In the genomic region with DNA sequence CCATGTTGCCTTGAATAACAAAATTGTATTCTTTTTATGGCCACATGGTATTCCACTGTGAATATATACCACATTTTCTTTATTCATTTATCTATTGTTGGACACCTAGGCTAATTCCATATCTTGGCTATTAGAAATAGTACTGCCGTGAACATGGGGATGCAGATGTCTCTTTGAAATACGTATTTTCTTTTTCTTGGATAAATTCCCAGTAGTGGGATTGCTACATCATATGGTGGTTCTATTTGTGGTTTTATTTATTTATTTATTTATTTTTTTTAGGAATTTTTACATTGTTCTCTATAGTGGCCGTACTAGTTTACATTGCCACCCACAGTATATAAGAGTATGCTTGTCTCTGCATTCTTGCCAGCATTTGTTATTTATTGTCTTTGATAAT, we compare ENCODE assay signal across 17 cellular contexts.
A peak's percentile ranks its signal among the peaks of the same experiment; 100 is the strongest.
DNase-seq lines count a peak whose midpoint lies in the region; ATAC-seq and TF ChIP-seq lines count a peak whose summit lies in the region.
"Had no signal": no experiment of that assay in that cellular context is flagged by ENCODE, and none has a peak within 500 bp of the region (broad histone marks: within the 10 kb centered on the region; RNA-seq: fewer than 3 reads in every experiment).

No MANE protein-coding gene starts in this region.

- H3K27ac ChIP-seq in IMR-90 (ENCODE audit: insufficient read depth, low read length) = no peak overlapping the region
- H3K27ac ChIP-seq in PC-3 (ENCODE audit: low read length) = no peak overlapping the region
- H3K27ac ChIP-seq: BLaER1, HL-60 had no signal

- H2BK120ac ChIP-seq in IMR-90 (ENCODE audit: low read depth, low read length) = no peak overlapping the region

- H3K9me3 ChIP-seq in IMR-90 (ENCODE audit: control insufficient read depth, insufficient read depth, low read length) (no peaks in the 10 kb centered on the region), PC-3 (ENCODE audit: low read length) (no peaks in the 10 kb centered on the region)

- H3K9me1 ChIP-seq in IMR-90 (ENCODE audit: insufficient read depth, low read length) = no peaks in the 10 kb centered on the region

- TF ChIP-seq CTCF in IMR-90 (conservative IDR thresholded peaks at IDR 0.05; ENCODE audit: low read depth, low read length) (no peak), astrocyte of the cerebellum (IDR thresholded peaks at IDR 0.05; ENCODE audit: low read depth, low read length, missing control alignments) (no peak), cardiac fibroblast (IDR thresholded peaks at IDR 0.05; ENCODE audit: low read depth, low read length) (no peak), fibroblast of pulmonary artery (IDR thresholded peaks at IDR 0.05; ENCODE audit: low read length, missing control alignments) (no peak), PC-3 (conservative IDR thresholded peaks at IDR 0.05; ENCODE audit: low read depth, low read length) (no peak)

- no peak overlapping the region for H2AK9ac ChIP-seq in IMR-90 (replicated peaks; ENCODE audit: low read depth, low read length, poor library complexity)

- no peak overlapping the region for H3K4ac ChIP-seq in IMR-90 (ENCODE audit: low read depth, low read length)

- H3K4me1 ChIP-seq in IMR-90 (ENCODE audit: control insufficient read depth, insufficient read depth, low read length) = no peaks in the 10 kb centered on the region
- peaks cover 3% of the 10 kb centered on the region for H3K4me1 ChIP-seq in PC-3 (ENCODE audit: insufficient read depth, low read length)
- H3K4me1 ChIP-seq: BLaER1 had no signal

- H4K20me1 ChIP-seq in IMR-90 (ENCODE audit: insufficient read depth, low read length) = no peaks in the 10 kb centered on the region
- H4K20me1 ChIP-seq in PC-3 (ENCODE audit: low read length) = no peaks in the 10 kb centered on the region
- H4K20me1 ChIP-seq: BLaER1 had no signal

- no peak for TF ChIP-seq RAD21 in IMR-90 (IDR thresholded peaks at IDR 0.05; ENCODE audit: low read length)

- ATAC-seq in IMR-90 (ENCODE audit: low read depth) = no peak
- no peak for ATAC-seq in PC-3
- ATAC-seq in HG03280 (IDR thresholded peaks at IDR 0.05; ENCODE audit: unreplicated experiment) = no peak
- ATAC-seq: GM12878 had no signal

- H3K36me3 ChIP-seq in IMR-90 (ENCODE audit: control insufficient read depth, insufficient read depth, low read length) (no peaks in the 10 kb centered on the region), PC-3 (ENCODE audit: low read depth, low read length) (no peaks in the 10 kb centered on the region)
- H3K36me3 ChIP-seq: BLaER1 had no signal

- no peak overlapping the region for H2BK5ac ChIP-seq in IMR-90 (ENCODE audit: low read depth, low read length, poor library complexity, severe bottlenecking)

- CTCF ChIA-PET in IMR-90 (lab: Yijun Ruan, JAX) = no interaction called here
- CTCF ChIA-PET in PC-3 (lab: Charles Lee) = no interaction called here

- H3K4me3 ChIP-seq in IMR-90 (ENCODE audit: insufficient read depth, low read depth, low read length) = no peak overlapping the region
- H3K4me3 ChIP-seq in astrocyte of the cerebellum (ENCODE audit: low read depth, low read length) = no peak overlapping the region
- H3K4me3 ChIP-seq in cardiac fibroblast (replicated peaks in 1 of 2; ENCODE audit: low read depth in 2 of 2, low read length in 2 of 2) = no peak overlapping the region
- H3K4me3 ChIP-seq in fibroblast of pulmonary artery (replicated peaks; ENCODE audit: low read depth, low read length) = no peak overlapping the region
- H3K4me3 ChIP-seq in PC-3 (ENCODE audit: low read length) = no peak overlapping the region
- H3K4me3 ChIP-seq: BLaER1, GM12878 had no signal

- no peak overlapping the region for H2BK15ac ChIP-seq in IMR-90 (ENCODE audit: low read depth, low read length)

- WGBS in IMR-90 (ENCODE audit: extremely low coverage in 2 of 2, insufficient read length in 1 of 2), 2 experiments = no CpG with 5 or more reads among the region's 3 CpGs

- H4K8ac ChIP-seq in IMR-90 (ENCODE audit: low read depth in 2 of 2, low read length in 2 of 2) = no peak overlapping the region

- POLR2A ChIA-PET in IMR-90 (lab: Charles Lee; ENCODE audit: unreplicated experiment) (no interaction called here), PC-3 (lab: Charles Lee; ENCODE audit: unreplicated experiment) (no interaction called here)

- no peak overlapping the region for H4K91ac ChIP-seq in IMR-90 (ENCODE audit: insufficient read depth, low read depth, low read length)

- peak; percentile 34 for DNase-seq in IMR-90
- DNase-seq in astrocyte of the cerebellum (ENCODE audit: low read depth) = peak; percentile 55
- DNase-seq in cardiac fibroblast (ENCODE audit: low read depth in 2 of 2) = peak; percentile 25 to 71
- DNase-seq in fibroblast of pulmonary artery (ENCODE audit: low read depth) = peak; percentile 73
- DNase-seq in GF-D8 (lab: John Stamatoyannopoulos, UW) = no peak
- no peak for DNase-seq in germinal center (ENCODE audit: low spot score)
- no peak for DNase-seq in PC-3
- DNase-seq: 8988T; AML-193; CD4-positive, CD25-positive, alpha-beta regulatory T cell; DMS53; GOT3; H9 had no signal

- no peak overlapping the region for H2AFZ ChIP-seq in IMR-90 (replicated peaks; ENCODE audit: low read length, poor library complexity)
- H2AFZ ChIP-seq in PC-3 (ENCODE audit: low read length) = no peak overlapping the region

- intact Hi-C loops in IMR-90 (cut with micrococcal nuclease) = loop anchor here (5.0 kb wide), 1 partner anchor 1174 kb away; no protein-coding TSS in a partner anchor
- intact Hi-C loops in PC-3 (cut with micrococcal nuclease) = no loop called here

- no peak overlapping the region for H3K23ac ChIP-seq in IMR-90 (ENCODE audit: low read depth, low read length)

- no peaks in the 10 kb centered on the region for H3K79me1 ChIP-seq in IMR-90 (ENCODE audit: low read depth in 1 of 2, low read length in 2 of 2)

- no peak overlapping the region for H3K18ac ChIP-seq in IMR-90 (ENCODE audit: low read depth, low read length)

- no peak overlapping the region for H3K14ac ChIP-seq in IMR-90 (replicated peaks; ENCODE audit: low read depth, low read length)

- in situ Hi-C loops in IMR-90 (cut with MboI; ENCODE audit: low sequenced_read_pairs) = no loop called here
- in situ Hi-C loops in astrocyte of the cerebellum (cut with HindIII; ENCODE audit: low sequenced_read_pairs) = no loop called here

- H4K5ac ChIP-seq in IMR-90 (ENCODE audit: low read depth, low read length) = no peak overlapping the region

- no peak overlapping the region for H2AK5ac ChIP-seq in IMR-90 (ENCODE audit: low read depth, low read length)

- dilution Hi-C loops in IMR-90 (cut with HindIII; ENCODE audit: low sequenced_read_pairs, unreplicated experiment) = no loop called here

- H3K79me2 ChIP-seq in PC-3 (ENCODE audit: low read length) = no peaks in the 10 kb centered on the region

- BruUV-seq in IMR-90 (replicated peaks; lab: Mats Ljungman, UMichigan) (no TSS peak), PC-3 (replicated peaks; lab: Mats Ljungman, UMichigan) (no TSS peak)

- H3K27me3 ChIP-seq in IMR-90 (ENCODE audit: control insufficient read depth, insufficient read depth, low read length) (no peaks in the 10 kb centered on the region), PC-3 (ENCODE audit: low read length) (no peaks in the 10 kb centered on the region)
- H3K27me3 ChIP-seq: BLaER1 had no signal

- H3K56ac ChIP-seq in IMR-90 (ENCODE audit: extremely low read depth, insufficient read depth, low read length) = no peak overlapping the region

- no peaks in the 10 kb centered on the region for H3K9me2 ChIP-seq in PC-3 (replicated peaks; ENCODE audit: low read length)

- H3K9ac ChIP-seq in IMR-90 (ENCODE audit: low read depth, low read length) = no peak overlapping the region
- H3K9ac ChIP-seq in PC-3 (ENCODE audit: low read length) = no peak overlapping the region
- H3K9ac ChIP-seq: BLaER1 had no signal

- peaks cover 1% of the 10 kb centered on the region for H3F3A ChIP-seq in PC-3 (ENCODE audit: low read length, unreplicated experiment)

- H3K4me2 ChIP-seq in IMR-90 (ENCODE audit: low read depth, low read length) (no peak overlapping the region), PC-3 (ENCODE audit: low read length) (no peak overlapping the region)
- H3K4me2 ChIP-seq: BLaER1 had no signal

- no peak for TF ChIP-seq POLR2A in IMR-90 (IDR thresholded peaks at IDR 0.05; ENCODE audit: low read depth, low read length)

- no peak overlapping the region for H2BK20ac ChIP-seq in IMR-90 (ENCODE audit: low read depth, low read length)

TF ChIP-seq in IMR-90, 13 proteins besides CTCF, POLR2A, EP300 and RAD21 (continues in another document):
- TF ChIP-seq FOS (IDR thresholded peaks at IDR 0.05; ENCODE audit: low read depth, low read length) = no peak
- no peak for TF ChIP-seq RCOR1 (IDR thresholded peaks at IDR 0.05; ENCODE audit: insufficient replicate concordance, low read length)
- no peak for TF ChIP-seq MAFK (IDR thresholded peaks at IDR 0.05; ENCODE audit: low read depth, low read length)
- TF ChIP-seq BHLHE40 (IDR thresholded peaks at IDR 0.05; ENCODE audit: low read depth, low read length) = no peak
- no peak for TF ChIP-seq NFE2L2 (IDR thresholded peaks at IDR 0.05; ENCODE audit: low read depth, low read length)
- TF ChIP-seq, protein P1, sequence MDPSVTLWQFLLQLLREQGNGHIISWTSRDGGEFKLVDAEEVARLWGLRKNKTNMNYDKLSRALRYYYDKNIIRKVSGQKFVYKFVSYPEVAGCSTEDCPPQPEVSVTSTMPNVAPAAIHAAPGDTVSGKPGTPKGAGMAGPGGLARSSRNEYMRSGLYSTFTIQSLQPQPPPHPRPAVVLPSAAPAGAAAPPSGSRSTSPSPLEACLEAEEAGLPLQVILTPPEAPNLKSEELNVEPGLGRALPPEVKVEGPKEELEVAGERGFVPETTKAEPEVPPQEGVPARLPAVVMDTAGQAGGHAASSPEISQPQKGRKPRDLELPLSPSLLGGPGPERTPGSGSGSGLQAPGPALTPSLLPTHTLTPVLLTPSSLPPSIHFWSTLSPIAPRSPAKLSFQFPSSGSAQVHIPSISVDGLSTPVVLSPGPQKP (IDR thresholded peaks at IDR 0.05; ENCODE audit: borderline replicate concordance, low read depth, low read length) = no peak
- no peak for TF ChIP-seq MXI1 (IDR thresholded peaks at IDR 0.05; ENCODE audit: borderline replicate concordance, low read depth, low read length)
- TF ChIP-seq RFX5 (IDR thresholded peaks at IDR 0.05; ENCODE audit: low read depth, low read length) = no peak
- no peak for TF ChIP-seq MAZ (IDR thresholded peaks at IDR 0.05; ENCODE audit: borderline replicate concordance, low read depth, low read length)
- TF ChIP-seq, protein P2, sequence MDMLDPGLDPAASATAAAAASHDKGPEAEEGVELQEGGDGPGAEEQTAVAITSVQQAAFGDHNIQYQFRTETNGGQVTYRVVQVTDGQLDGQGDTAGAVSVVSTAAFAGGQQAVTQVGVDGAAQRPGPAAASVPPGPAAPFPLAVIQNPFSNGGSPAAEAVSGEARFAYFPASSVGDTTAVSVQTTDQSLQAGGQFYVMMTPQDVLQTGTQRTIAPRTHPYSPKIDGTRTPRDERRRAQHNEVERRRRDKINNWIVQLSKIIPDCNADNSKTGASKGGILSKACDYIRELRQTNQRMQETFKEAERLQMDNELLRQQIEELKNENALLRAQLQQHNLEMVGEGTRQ (IDR thresholded peaks at IDR 0.05; ENCODE audit: low read depth, low read length) = no peak
- no peak for TF ChIP-seq SMC3 (IDR thresholded peaks at IDR 0.05; ENCODE audit: low read depth, low read length)
- TF ChIP-seq CHD1 (IDR thresholded peaks at IDR 0.05; ENCODE audit: low read depth, low read length) = no peak

Comparison
In these comparisons a context has a peak if more than half of its experiments do, and no peak if none do; other contexts are left out.
1. DNase-seq: peak in IMR-90 (single experiment), astrocyte of the cerebellum (single experiment), cardiac fibroblast (2 of 2) and fibroblast of pulmonary artery (single experiment); none in GF-D8 (single experiment), germinal center (single experiment) and PC-3 (single experiment).